Comparison of ENCODE assay signal across 8 cellular contexts in the genomic region with DNA sequence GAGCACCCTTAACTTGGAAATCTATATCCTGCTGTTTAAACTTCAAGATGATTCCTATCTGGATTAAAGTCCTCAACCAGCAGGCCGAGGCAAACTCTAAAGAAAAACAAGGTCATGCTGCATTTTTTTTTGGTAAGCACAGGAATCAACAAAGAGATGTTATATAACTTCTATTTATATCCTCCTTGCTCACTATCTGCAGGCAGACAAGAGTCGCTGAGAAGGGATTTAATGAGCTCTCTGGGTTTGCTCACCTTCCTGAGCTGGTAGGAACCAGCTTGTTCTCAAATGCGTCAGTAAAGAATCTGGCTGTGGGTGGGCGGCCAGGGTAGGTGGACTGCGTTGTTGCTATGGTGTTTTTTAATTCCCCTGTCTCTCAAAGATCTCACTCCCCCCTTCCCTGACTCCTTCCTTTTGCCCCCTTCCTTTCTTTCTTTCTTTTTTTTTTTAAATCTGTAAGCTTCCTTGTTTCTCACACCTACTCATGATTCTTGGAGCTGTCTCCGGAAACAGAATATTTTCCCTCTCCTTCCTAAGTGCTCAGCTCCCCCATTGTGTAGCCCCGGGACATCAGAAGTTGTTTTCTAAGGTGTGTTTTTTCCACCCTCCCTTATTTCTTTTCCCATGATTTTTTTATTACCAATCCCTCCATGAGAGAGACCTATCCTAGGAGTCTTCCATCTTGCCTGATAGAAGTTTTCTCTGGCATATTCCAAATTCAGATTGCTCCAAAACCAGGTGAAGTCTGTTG.
A peak's percentile ranks its signal among the peaks of the same experiment; 100 is the strongest.
DNase-seq lines count a peak whose midpoint lies in the region; ATAC-seq and TF ChIP-seq lines count a peak whose summit lies in the region.

No MANE protein-coding gene starts in this region.

- no peaks in the 10 kb centered on the region for H3K9me3 ChIP-seq in right cardiac atrium (ENCODE audit: control insufficient read depth, low read length)

- H3K4me3 ChIP-seq in right cardiac atrium (ENCODE audit: low read length) (no peak overlapping the region), rectal smooth muscle tissue (ENCODE audit: low read length) (no peak overlapping the region)

- ATAC-seq in right cardiac atrium, result peak; percentile 30 to 45

- H3K4me1 ChIP-seq in right cardiac atrium (ENCODE audit: control insufficient read depth, insufficient read depth, low read length) (peaks cover 20% of the 10 kb centered on the region), rectal smooth muscle tissue (ENCODE audit: control insufficient read depth, insufficient read depth, low read length) (peaks cover 24% of the 10 kb centered on the region)

- no peak overlapping the region for H3K9ac ChIP-seq in rectal smooth muscle tissue (ENCODE audit: low read length)

- H3K27ac ChIP-seq in right cardiac atrium (ENCODE audit: low read length) (peak overlapping the region; percentile 66), rectal smooth muscle tissue (ENCODE audit: low read depth, low read length) (peak overlapping the region; percentile 93)

- intact Hi-C loops in right cardiac atrium (cut with DNase I), result no loop called here

- 23% methylated on average over 7 of the region's 7 CpGs for WGBS in right cardiac atrium

- H3K36me3 ChIP-seq in rectal smooth muscle tissue (ENCODE audit: control insufficient read depth, insufficient read depth, low read length), result no peaks in the 10 kb centered on the region

- TF ChIP-seq CTCF in GM20000 (IDR thresholded peaks at IDR 0.05; ENCODE audit: extremely low read depth, missing control alignments), result no peak

- no peaks in the 10 kb centered on the region for H3K27me3 ChIP-seq in right cardiac atrium (ENCODE audit: control insufficient read depth, insufficient read depth)
- no peaks in the 10 kb centered on the region for H3K27me3 ChIP-seq in rectal smooth muscle tissue (ENCODE audit: control insufficient read depth, insufficient read depth, low read length)

- DNase-seq in GM20000 (ENCODE audit: low spot score), result peak; percentile 30
- peak; percentile 10 for DNase-seq in activated T-helper 9 cell treated with anti-CD3 and anti-CD28 coated beads, Interleukin-2, amount 50 U/mL, for 16 hours (ENCODE audit: low read depth)
- DNase-seq in right cardiac atrium, result no peak
- DNase-seq in SIG-M5 treated with dmso at 0.1 percent for 504 hours (lab: John Stamatoyannopoulos, UW; ENCODE audit: unreplicated experiment), result no peak
- DNase-seq in T1000 (lab: John Stamatoyannopoulos, UW), result no peak
- DNase-seq in iPS-NIHi11 (ENCODE audit: low spot score), result no peak
- DNase-seq in GM19238 (ENCODE audit: insufficient read length, low spot score), result no peak

Comparison
In these comparisons a context has a peak if more than half of its experiments do, and no peak if none do; other contexts are left out.
1. DNase-seq: peak in GM20000 (single experiment) and activated T-helper 9 cell treated with anti-CD3 and anti-CD28 coated beads, Interleukin-2, amount 50 U/mL, for 16 hours (single experiment); none in right cardiac atrium (0 of 3), SIG-M5 treated with dmso at 0.1 percent for 504 hours (single experiment), T1000 (single experiment), iPS-NIHi11 (single experiment) and GM19238 (single experiment).